Comparison of ENCODE assay signal across 10 cellular contexts in the genomic region with DNA sequence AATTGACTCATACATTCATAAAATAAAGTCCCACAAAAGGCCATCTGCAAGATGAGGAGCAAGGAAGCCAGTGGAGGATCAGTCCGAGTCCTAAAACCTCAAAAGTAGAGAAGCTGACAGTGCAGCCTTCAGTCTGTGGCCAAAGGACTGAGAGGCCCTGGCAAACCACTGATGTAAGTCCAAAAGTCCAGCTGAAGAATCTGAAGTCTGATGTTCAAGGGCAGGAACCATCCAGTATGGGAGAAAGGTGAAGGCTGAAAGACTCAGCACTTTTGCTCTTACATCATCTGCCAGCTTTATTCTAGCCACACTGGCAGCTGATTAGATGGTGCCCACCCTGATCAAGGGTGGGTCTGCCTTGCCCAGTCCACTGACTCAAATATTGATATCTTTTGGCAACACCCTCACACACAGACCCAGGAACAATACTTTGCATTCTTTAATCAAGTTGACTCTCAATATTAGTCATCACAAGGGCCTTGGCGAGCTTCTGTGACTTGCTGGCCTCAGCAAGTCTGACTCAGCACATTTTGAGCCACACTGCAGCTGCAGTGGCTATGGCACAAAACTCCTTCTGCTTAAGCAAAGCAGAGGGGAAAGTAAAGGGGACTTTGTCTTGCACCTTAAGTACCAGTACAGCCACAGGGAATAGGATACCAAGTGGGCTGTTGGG.
DNase-seq lines count a peak whose midpoint lies in the region; ATAC-seq and TF ChIP-seq lines count a peak whose summit lies in the region.
"Had no signal": no experiment of that assay in that cellular context is flagged by ENCODE, and none has a peak within 500 bp of the region (broad histone marks: within the 10 kb centered on the region; RNA-seq: fewer than 3 reads in every experiment).

No MANE protein-coding gene starts in this region.

- no peak overlapping the region for H3K4me3 ChIP-seq in cardiac fibroblast (replicated peaks in 1 of 2; ENCODE audit: low read depth in 2 of 2, low read length in 2 of 2)
- H3K4me3 ChIP-seq: dorsolateral prefrontal cortex had no signal

- ATAC-seq in GM21367 (IDR thresholded peaks at IDR 0.05; ENCODE audit: unreplicated experiment) (peak; percentile 77), HG03457 (IDR thresholded peaks at IDR 0.05; ENCODE audit: unreplicated experiment) (peak; percentile 90)
- no peak for ATAC-seq in stimulated activated naive CD8-positive, alpha-beta T cell treated with anti-CD3 and anti-CD28 coated beads, Interleukin-15, Interleukin-2, amounts not matched to agents 100 U/mL and 50 U/mL, for 24 hours

- no peak for TF ChIP-seq CTCF in cardiac fibroblast (IDR thresholded peaks at IDR 0.05; ENCODE audit: low read depth, low read length)

- DNase-seq in AG20443 (ENCODE audit: low spot score) (peak; percentile 68), cardiac fibroblast (ENCODE audit: low read depth in 2 of 2) (peak; percentile 77 to 86), SKM-1 treated with dmso at 0.1 percent for 144 hours (lab: John Stamatoyannopoulos, UW; ENCODE audit: unreplicated experiment) (no peak), epidermal melanocyte (ENCODE audit: insufficient read length, low spot score) (no peak), islet precursor cell (no peak)
- DNase-seq in stimulated activated naive CD8-positive, alpha-beta T cell treated with anti-CD3 and anti-CD28 coated beads, Interleukin-15, Interleukin-2, amounts not matched to agents 100 U/mL and 50 U/mL, for 24 hours: no peak
- DNase-seq: dorsolateral prefrontal cortex, Karpas-422 had no signal

Comparison
In these comparisons a context has a peak if more than half of its experiments do, and no peak if none do; other contexts are left out.
1. DNase-seq: peak in AG20443 (single experiment) and cardiac fibroblast (2 of 2); none in stimulated activated naive CD8-positive, alpha-beta T cell treated with anti-CD3 and anti-CD28 coated beads, Interleukin-15, Interleukin-2, amounts not matched to agents 100 U/mL and 50 U/mL, for 24 hours (single experiment), SKM-1 treated with dmso at 0.1 percent for 144 hours (single experiment), epidermal melanocyte (single experiment) and islet precursor cell (single experiment).